Comparison of ENCODE assay signal across 10 cellular contexts in genomic region chr1:11281518-11282331, GRCh38. TPM values are rescaled to one million over a fixed set of nuclear protein-coding genes. Genes with fewer than 3 reads are reported as not detected.
DNase-seq lines count a peak whose midpoint lies in the region; ATAC-seq and TF ChIP-seq lines count a peak whose summit lies in the region.
"Had no signal": no experiment of that assay in that cellular context is flagged by ENCODE, and none has a peak within 500 bp of the region (broad histone marks: within the 10 kb centered on the region; RNA-seq: fewer than 3 reads in every experiment).

No MANE protein-coding gene starts in this region.

- H3K27ac ChIP-seq in right cardiac atrium (ENCODE audit: low read length): no peak overlapping the region
- H3K27ac ChIP-seq in transverse colon: peak overlapping the region in 3 of 4 donors; percentile 11 to 47 (median 41)

- H3K4me1 Mint-ChIP-seq in activated naive CD4-positive, alpha-beta T cell treated with anti-CD3 and anti-CD28 coated beads, Interleukin-2, amount 10 ng/mL, durations not matched to agents 7 days and 5 days: peaks cover 93% of the 10 kb centered on the region
- peaks cover 66% of the 10 kb centered on the region for H3K4me1 Mint-ChIP-seq in activated naive CD8-positive, alpha-beta T cell treated with anti-CD3 and anti-CD28 coated beads, Interleukin-2, amount 10 ng/mL, durations not matched to agents 7 days and 5 days

- peaks cover 77% of the 10 kb centered on the region for H3K36me3 Mint-ChIP-seq in activated naive CD4-positive, alpha-beta T cell treated with anti-CD3 and anti-CD28 coated beads, Interleukin-2, amount 10 ng/mL, durations not matched to agents 7 days and 5 days
- peaks cover 50% of the 10 kb centered on the region for H3K36me3 Mint-ChIP-seq in activated naive CD8-positive, alpha-beta T cell treated with anti-CD3 and anti-CD28 coated beads, Interleukin-2, amount 10 ng/mL, durations not matched to agents 7 days and 5 days

- H3K36me3 ChIP-seq in transverse colon: peaks cover 0 to 6% (median 1%) of the 10 kb centered on the region in 4 donors

- intact Hi-C loops in right cardiac atrium (cut with DNase I): no loop called here
- intact Hi-C loops in transverse colon (cut with DNase I; ENCODE audit: low total_unique reads): no loop called here

- ATAC-seq in activated naive CD8-positive, alpha-beta T cell treated with anti-CD3 and anti-CD28 coated beads, Interleukin-2, amount 10 ng/mL, durations not matched to agents 7 days and 5 days (ENCODE audit: low read depth): no peak
- ATAC-seq in right cardiac atrium (peak; percentile 56 to 65), GM21717 (IDR thresholded peaks at IDR 0.05; ENCODE audit: unreplicated experiment) (no peak)
- ATAC-seq: gastrocnemius medialis had no signal

- in situ Hi-C loops in transverse colon (cut with MboI; ENCODE audit: low pct_ligation_motif_present in 1 of 4, low pct_unique_long_range_greater_than_20kb in 1 of 4, low sequenced_read_pairs in 3 of 4): no loop called here

- TF ChIP-seq POLR2A in transverse colon (IDR thresholded peaks at IDR 0.05): no peak

- H3K4me3 Mint-ChIP-seq in activated naive CD4-positive, alpha-beta T cell treated with anti-CD3 and anti-CD28 coated beads, Interleukin-2, amount 10 ng/mL, durations not matched to agents 7 days and 5 days: peak overlapping the region; percentile 9
- peak overlapping the region; percentile 58 for H3K4me3 Mint-ChIP-seq in activated naive CD8-positive, alpha-beta T cell treated with anti-CD3 and anti-CD28 coated beads, Interleukin-2, amount 10 ng/mL, durations not matched to agents 7 days and 5 days

- H3K27me3 ChIP-seq in right cardiac atrium (ENCODE audit: control insufficient read depth, insufficient read depth) (no peaks in the 10 kb centered on the region), transverse colon (no peaks in the 10 kb centered on the region)
- H3K27me3 ChIP-seq: gastrocnemius medialis had no signal

- 45% methylated on average over 8 of the region's 8 CpGs for WGBS in right cardiac atrium
- WGBS in transverse colon (ENCODE audit: low coverage in 1 of 2), 2 donors: 50 to 58% methylated on average over 8 of the region's 8 CpGs

- H3K27me3 Mint-ChIP-seq in activated naive CD4-positive, alpha-beta T cell treated with anti-CD3 and anti-CD28 coated beads, Interleukin-2, amount 10 ng/mL, durations not matched to agents 7 days and 5 days: no peaks in the 10 kb centered on the region
- no peaks in the 10 kb centered on the region for H3K27me3 Mint-ChIP-seq in activated naive CD8-positive, alpha-beta T cell treated with anti-CD3 and anti-CD28 coated beads, Interleukin-2, amount 10 ng/mL, durations not matched to agents 7 days and 5 days

- no peak for TF ChIP-seq CTCF in transverse colon (IDR thresholded peaks at IDR 0.05)
- TF ChIP-seq CTCF in GM20000 (IDR thresholded peaks at IDR 0.05; ENCODE audit: extremely low read depth, missing control alignments): no peak

- H3K4me1 ChIP-seq in right cardiac atrium (ENCODE audit: control insufficient read depth, insufficient read depth, low read length) (peaks cover 6% of the 10 kb centered on the region), transverse colon (peaks cover 0 to 23% (median 2%) of the 10 kb centered on the region in 4 donors)

- CTCF ChIA-PET in activated naive CD4-positive, alpha-beta T cell treated with anti-CD3 and anti-CD28 coated beads, Interleukin-2, amount 10 ng/mL, durations not matched to agents 7 days and 5 days (lab: Charles Lee): interaction anchor here (2.0 kb wide), 1 partner anchor 14 kb away, joined by 5 read pairs; no protein-coding TSS in a partner anchor

- H3K9me3 ChIP-seq in right cardiac atrium (ENCODE audit: control insufficient read depth, low read length): no peaks in the 10 kb centered on the region
- no peaks in the 10 kb centered on the region for H3K9me3 ChIP-seq in transverse colon
- H3K9me3 ChIP-seq: gastrocnemius medialis had no signal

- no peak for TF ChIP-seq EP300 in transverse colon (IDR thresholded peaks at IDR 0.05; ENCODE audit: low read depth)

- POLR2A ChIA-PET in activated naive CD8-positive, alpha-beta T cell treated with anti-CD3 and anti-CD28 coated beads, Interleukin-2, amount 10 ng/mL, durations not matched to agents 7 days and 5 days (lab: Charles Lee): interaction anchor here (0.5 to 2.3 kb wide), 8 partner anchors 7 to 878 kb away, joined by 3 to 9 read pairs (median 4); partner anchors contain the start of gene MTOR

- H3K27ac Mint-ChIP-seq in activated naive CD4-positive, alpha-beta T cell treated with anti-CD3 and anti-CD28 coated beads, Interleukin-2, amount 10 ng/mL, durations not matched to agents 7 days and 5 days: peak overlapping the region; percentile 86
- peak overlapping the region; percentile 95 for H3K27ac Mint-ChIP-seq in activated naive CD8-positive, alpha-beta T cell treated with anti-CD3 and anti-CD28 coated beads, Interleukin-2, amount 10 ng/mL, durations not matched to agents 7 days and 5 days

- H3K9me3 Mint-ChIP-seq in activated naive CD4-positive, alpha-beta T cell treated with anti-CD3 and anti-CD28 coated beads, Interleukin-2, amount 10 ng/mL, durations not matched to agents 7 days and 5 days: no peaks in the 10 kb centered on the region
- no peaks in the 10 kb centered on the region for H3K9me3 Mint-ChIP-seq in activated naive CD8-positive, alpha-beta T cell treated with anti-CD3 and anti-CD28 coated beads, Interleukin-2, amount 10 ng/mL, durations not matched to agents 7 days and 5 days

- DNase-seq in activated naive CD4-positive, alpha-beta T cell treated with anti-CD3 and anti-CD28 coated beads, Interleukin-2, amount 10 ng/mL, durations not matched to agents 7 days and 5 days: no peak
- DNase-seq in activated naive CD4-positive, alpha-beta T cell treated with anti-CD3 and anti-CD28 coated beads, Interleukin-2, amount 50 U/mL, for 16 hours: no peak
- no peak for DNase-seq in activated naive CD8-positive, alpha-beta T cell treated with anti-CD3 and anti-CD28 coated beads, Interleukin-2, amount 10 ng/mL, durations not matched to agents 7 days and 5 days
- DNase-seq in right cardiac atrium: peak; percentile 40 to 75 (median 49)
- DNase-seq in transverse colon: no peak
- DNase-seq in NCI-H226: no peak
- DNase-seq in GM20000 (ENCODE audit: low spot score): no peak
- DNase-seq: DMS153, gastrocnemius medialis had no signal

- H3K4me3 ChIP-seq in right cardiac atrium (ENCODE audit: low read length) (no peak overlapping the region), transverse colon (no peak overlapping the region)
- H3K4me3 ChIP-seq: gastrocnemius medialis had no signal

RNA-seq across cellular contexts. Expression of gene UBIAD1, which starts 8.7 kb away (rescaled TPM):
- 10 to 100 TPM; 26.5 to 28.9 TPM for total RNA-seq in activated naive CD8-positive, alpha-beta T cell treated with anti-CD3 and anti-CD28 coated beads, Interleukin-2, amount 10 ng/mL, durations not matched to agents 7 days and 5 days
- total RNA-seq in right cardiac atrium: 10 to 100 TPM in 3 of 4 donors, 1 to 10 TPM in 1; 8.7 to 12.8 (median 11.8) TPM
- polyA plus RNA-seq in right cardiac atrium: 7.5 TPM
- 10 to 100 TPM in 2 of 4 donors, 1 to 10 TPM in 2; 8.6 to 12.3 (median 10.8) TPM for total RNA-seq in transverse colon

RNA-seq across cellular contexts. Expression of gene MTOR, which starts 19.4 kb away (rescaled TPM):
- 10 to 100 TPM; 40.7 to 45.4 TPM for total RNA-seq in activated naive CD8-positive, alpha-beta T cell treated with anti-CD3 and anti-CD28 coated beads, Interleukin-2, amount 10 ng/mL, durations not matched to agents 7 days and 5 days
- total RNA-seq in right cardiac atrium: 10 to 100 TPM; 26.6 to 35.5 (median 28.6) TPM
- 19.2 TPM for polyA plus RNA-seq in right cardiac atrium
- total RNA-seq in transverse colon: 10 to 100 TPM; 31.0 to 45.6 (median 40.6) TPM

Comparison
In these comparisons a context has a peak if more than half of its experiments do, and no peak if none do; other contexts are left out.
1. DNase-seq: peak in right cardiac atrium (3 of 3); none in activated naive CD4-positive, alpha-beta T cell treated with anti-CD3 and anti-CD28 coated beads, Interleukin-2, amount 10 ng/mL, durations not matched to agents 7 days and 5 days (single experiment), activated naive CD4-positive, alpha-beta T cell treated with anti-CD3 and anti-CD28 coated beads, Interleukin-2, amount 50 U/mL, for 16 hours (single experiment), activated naive CD8-positive, alpha-beta T cell treated with anti-CD3 and anti-CD28 coated beads, Interleukin-2, amount 10 ng/mL, durations not matched to agents 7 days and 5 days (single experiment), transverse colon (single experiment), NCI-H226 (single experiment) and GM20000 (single experiment).
2. ATAC-seq: peak in right cardiac atrium (2 of 2); none in activated naive CD8-positive, alpha-beta T cell treated with anti-CD3 and anti-CD28 coated beads, Interleukin-2, amount 10 ng/mL, durations not matched to agents 7 days and 5 days (single experiment) and GM21717 (single experiment).